24 cellular contexts compared by ENCODE assay signal in genomic region chr15:74336061-74337005, GRCh38. TPM values are rescaled to one million over a fixed set of nuclear protein-coding genes. Genes with fewer than 3 reads are reported as not detected.
A peak's percentile ranks its signal among the peaks of the same experiment; 100 is the strongest.
DNase-seq lines count a peak whose midpoint lies in the region; ATAC-seq and TF ChIP-seq lines count a peak whose summit lies in the region.
"Had no signal": no experiment of that assay in that cellular context is flagged by ENCODE, and none has a peak within 500 bp of the region (broad histone marks: within the 10 kb centered on the region; RNA-seq: fewer than 3 reads in every experiment).

No MANE protein-coding gene starts in this region.

- no peaks in the 10 kb centered on the region for H3K36me3 Mint-ChIP-seq in activated T-cell treated with anti-CD3 and anti-CD28 coated beads, Interleukin-2, amount 50 U/mL, for 24 hours (ENCODE audit: low read depth)
- H3K36me3 Mint-ChIP-seq: CD4-positive, CD25-positive, alpha-beta regulatory T cell; natural killer cell treated with Interleukin-12 subunit alpha and Interleukin-12 subunit beta and Interleukin-15 and Interleukin-18, amount 100 ng/mL, for 72 hours; stimulated activated memory B cell treated with anti-CD40 and anti-IgM and Interleukin-4, amounts not matched to agents 10 μg/mL and 1 μg/mL and 100 μg/mL, for 72 hours had no signal

- no peak for TF ChIP-seq POLR2A in adrenal gland (IDR thresholded peaks at IDR 0.05)
- no peak for TF ChIP-seq POLR2A in gastroesophageal sphincter (IDR thresholded peaks at IDR 0.05)

- peak; percentile 23 for ATAC-seq in gastroesophageal sphincter
- ATAC-seq in stimulated activated naive CD8-positive, alpha-beta T cell treated with anti-CD3 and anti-CD28 coated beads, Interleukin-15, amount 100 ng/mL, for 72 hours, result no peak
- ATAC-seq: natural killer cell treated with Interleukin-12 subunit alpha and Interleukin-12 subunit beta and Interleukin-15 and Interleukin-18, amount 100 ng/mL, for 72 hours; stimulated activated memory B cell treated with anti-CD40 and anti-IgM and Interleukin-4, amounts not matched to agents 10 μg/mL and 1 μg/mL and 100 μg/mL, for 72 hours had no signal

- DNase-seq in AG08395 (ENCODE audit: low spot score), result peak; percentile 52
- DNase-seq in LHCN-M2 (ENCODE audit: low read depth), result peak; percentile 61
- no peak for DNase-seq in adrenal gland
- no peak for DNase-seq in NCI-H2029 treated with DMSO at 0.1 percent for 48 hours (lab: John Stamatoyannopoulos, UW)
- no peak for DNase-seq in effector CD8-positive, alpha-beta T cell (lab: John Stamatoyannopoulos, UW)
- DNase-seq in activated T-cell treated with anti-CD3 and anti-CD28 coated beads, Interleukin-2, amount 50 U/mL, for 24 hours, result no peak
- no peak for DNase-seq in stimulated activated naive CD8-positive, alpha-beta T cell treated with anti-CD3 and anti-CD28 coated beads, Interleukin-15, amount 100 ng/mL, for 72 hours
- DNase-seq: activated gamma-delta T cell; CD4-positive, CD25-positive, alpha-beta regulatory T cell; DMS53; mesendoderm; MG63; NCI-H2029; NCI-H524; SHP77 treated with DMSO at 0.1 percent for 48 hours; T-helper 2 cell had no signal

- H3K9me3 Mint-ChIP-seq in activated T-cell treated with anti-CD3 and anti-CD28 coated beads, Interleukin-2, amount 50 U/mL, for 24 hours, result no peaks in the 10 kb centered on the region
- peaks cover 0 to 5% of the 10 kb centered on the region in 2 donors for H3K9me3 Mint-ChIP-seq in stimulated activated naive CD8-positive, alpha-beta T cell treated with anti-CD3 and anti-CD28 coated beads, Interleukin-15, amount 100 ng/mL, for 72 hours
- H3K9me3 Mint-ChIP-seq: natural killer cell treated with Interleukin-12 subunit alpha and Interleukin-12 subunit beta and Interleukin-15 and Interleukin-18, amount 100 ng/mL, for 72 hours had no signal

- H3K4me1 ChIP-seq in adrenal gland (replicated peaks in 1 of 2) (peaks cover 0 to 6% of the 10 kb centered on the region in 2 donors), gastroesophageal sphincter (no peaks in the 10 kb centered on the region)
- H3K4me1 ChIP-seq: esophagus muscularis mucosa had no signal

- H3K4me3 Mint-ChIP-seq in activated T-cell treated with anti-CD3 and anti-CD28 coated beads, Interleukin-2, amount 50 U/mL, for 24 hours, result no peak overlapping the region
- no peak overlapping the region for H3K4me3 Mint-ChIP-seq in stimulated activated naive CD8-positive, alpha-beta T cell treated with anti-CD3 and anti-CD28 coated beads, Interleukin-15, amount 100 ng/mL, for 72 hours
- H3K4me3 Mint-ChIP-seq: CD4-positive, CD25-positive, alpha-beta regulatory T cell; natural killer cell treated with Interleukin-12 subunit alpha and Interleukin-12 subunit beta and Interleukin-15 and Interleukin-18, amount 100 ng/mL, for 72 hours; stimulated activated memory B cell treated with anti-CD40 and anti-IgM and Interleukin-4, amounts not matched to agents 10 μg/mL and 1 μg/mL and 100 μg/mL, for 72 hours had no signal

- H3K27ac ChIP-seq in adrenal gland, result peak overlapping the region in 3 of 5 donors; percentile 43 to 76 (median 57)
- no peak overlapping the region for H3K27ac ChIP-seq in gastroesophageal sphincter
- H3K27ac ChIP-seq: esophagus muscularis mucosa, hepatocyte had no signal

- 70 to 76% (median 74%) methylated on average over 8 to 9 of the region's 9 CpGs for WGBS in adrenal gland, 4 donors
- WGBS in gastroesophageal sphincter (ENCODE audit: low coverage in 1 of 2), 2 donors, result 93 to 95% methylated on average over 2 to 4 of the region's 9 CpGs

- no peak overlapping the region for H3K27ac Mint-ChIP-seq in activated T-cell treated with anti-CD3 and anti-CD28 coated beads, Interleukin-2, amount 50 U/mL, for 24 hours
- peak overlapping the region in 1 of 2 donors; percentile 42 for H3K27ac Mint-ChIP-seq in stimulated activated naive CD8-positive, alpha-beta T cell treated with anti-CD3 and anti-CD28 coated beads, Interleukin-15, amount 100 ng/mL, for 72 hours
- H3K27ac Mint-ChIP-seq: CD4-positive, CD25-positive, alpha-beta regulatory T cell; stimulated activated memory B cell treated with anti-CD40 and anti-IgM and Interleukin-4, amounts not matched to agents 10 μg/mL and 1 μg/mL and 100 μg/mL, for 72 hours had no signal

- H3K27me3 ChIP-seq in adrenal gland (no peaks in the 10 kb centered on the region), gastroesophageal sphincter (peaks cover 3% of the 10 kb centered on the region)
- H3K27me3 ChIP-seq: esophagus muscularis mucosa, hepatocyte, MG63 had no signal

- no peaks in the 10 kb centered on the region for H3K9me3 ChIP-seq in adrenal gland (replicated peaks in 1 of 3)
- H3K9me3 ChIP-seq in gastroesophageal sphincter, result no peaks in the 10 kb centered on the region
- H3K9me3 ChIP-seq: esophagus muscularis mucosa, MG63 had no signal

- intact Hi-C loops in adrenal gland (cut with DNase I), result no loop called here

- no peaks in the 10 kb centered on the region for H3K4me1 Mint-ChIP-seq in activated T-cell treated with anti-CD3 and anti-CD28 coated beads, Interleukin-2, amount 50 U/mL, for 24 hours (ENCODE audit: low read depth)
- H3K4me1 Mint-ChIP-seq in stimulated activated naive CD8-positive, alpha-beta T cell treated with anti-CD3 and anti-CD28 coated beads, Interleukin-15, amount 100 ng/mL, for 72 hours, result no peaks in the 10 kb centered on the region
- H3K4me1 Mint-ChIP-seq: CD4-positive, CD25-positive, alpha-beta regulatory T cell; stimulated activated memory B cell treated with anti-CD40 and anti-IgM and Interleukin-4, amounts not matched to agents 10 μg/mL and 1 μg/mL and 100 μg/mL, for 72 hours had no signal

- TF ChIP-seq CTCF in adrenal gland (IDR thresholded peaks at IDR 0.05) (peak in 1 of 6 experiments; percentile 15), gastroesophageal sphincter (IDR thresholded peaks at IDR 0.05) (no peak)

- TF ChIP-seq EP300 in gastroesophageal sphincter (IDR thresholded peaks at IDR 0.05), result no peak

- no peaks in the 10 kb centered on the region for H3K27me3 Mint-ChIP-seq in activated T-cell treated with anti-CD3 and anti-CD28 coated beads, Interleukin-2, amount 50 U/mL, for 24 hours
- no peaks in the 10 kb centered on the region for H3K27me3 Mint-ChIP-seq in stimulated activated naive CD8-positive, alpha-beta T cell treated with anti-CD3 and anti-CD28 coated beads, Interleukin-15, amount 100 ng/mL, for 72 hours
- H3K27me3 Mint-ChIP-seq: natural killer cell treated with Interleukin-12 subunit alpha and Interleukin-12 subunit beta and Interleukin-15 and Interleukin-18, amount 100 ng/mL, for 72 hours had no signal

- no peak overlapping the region for H3K4me3 ChIP-seq in adrenal gland
- no peak overlapping the region for H3K4me3 ChIP-seq in gastroesophageal sphincter
- H3K4me3 ChIP-seq: esophagus muscularis mucosa, hepatocyte, MG63 had no signal

- peaks cover 0 to 5% of the 10 kb centered on the region in 2 donors for H3K36me3 ChIP-seq in adrenal gland (replicated peaks in 1 of 2)
- H3K36me3 ChIP-seq in gastroesophageal sphincter, result no peaks in the 10 kb centered on the region
- H3K36me3 ChIP-seq: esophagus muscularis mucosa, MG63 had no signal

RNA-seq across cellular contexts. Expression of gene CYP11A1, which starts 31.1 kb away (rescaled TPM):
- total RNA-seq in LHCN-M2 (2014; rRNA removed) (not detected in 2 replicates), adrenal gland (1,000 to 10,000 TPM in 6 of 8 donors, 100 to 1,000 TPM in 2; 635 to 3,326 (median 1,366) TPM), gastroesophageal sphincter (1 to 10 TPM in 3 of 4 donors, under 1 TPM in 1; 0.67 to 3.7 (median 2.7) TPM)
- not detected for polyA plus RNA-seq in LHCN-M2 (2012)
- 1,000 to 10,000 TPM in 1 of 3 donors, 100 to 1,000 TPM in 2; 233 to 4,804 (median 738) TPM for polyA plus RNA-seq in adrenal gland
- total RNA-seq: A673; CD4-positive, CD25-positive, alpha-beta regulatory T cell; dermis microvascular lymphatic vessel endothelial cell had no signal
- polyA plus RNA-seq: CD4-positive, CD25-positive, alpha-beta regulatory T cell; keratinocyte had no signal

Comparison
In these comparisons a context has a peak if more than half of its experiments do, and no peak if none do; other contexts are left out.
1. DNase-seq: peak in AG08395 (single experiment) and LHCN-M2 (single experiment); none in adrenal gland (0 of 7), NCI-H2029 treated with DMSO at 0.1 percent for 48 hours (single experiment), effector CD8-positive, alpha-beta T cell (single experiment), activated T-cell treated with anti-CD3 and anti-CD28 coated beads, Interleukin-2, amount 50 U/mL, for 24 hours (single experiment) and stimulated activated naive CD8-positive, alpha-beta T cell treated with anti-CD3 and anti-CD28 coated beads, Interleukin-15, amount 100 ng/mL, for 72 hours (0 of 2).
2. H3K27ac ChIP-seq: peak in adrenal gland (3 of 5); none in gastroesophageal sphincter (0 of 4).
3. RNA of gene CYP11A1, which starts 31.1 kb away (total RNA-seq): 635 to 3,326 TPM in adrenal gland; 0.67 to 3.7 TPM in gastroesophageal sphincter and not detected in LHCN-M2; every median in the first group is over 100 times any median in the second.